In genomic region chr5:156819967-156820581, GRCh38 we compare ENCODE assay signal across 26 cellular contexts. TPM values are rescaled to one million over a fixed set of nuclear protein-coding genes. Genes with fewer than 3 reads are reported as not detected.
"Had no signal": no experiment of that assay in that cellular context is flagged by ENCODE, and none has a peak within 500 bp of the region (broad histone marks: within the 10 kb centered on the region; RNA-seq: fewer than 3 reads in every experiment).

No MANE protein-coding gene starts in this region.

- H3K4me1 ChIP-seq: breast epithelium, colonic mucosa, esophagus squamous epithelium, gastrocnemius medialis, heart left ventricle, right lobe of liver had no signal

- DNase-seq: activated B cell treated with CpG ODN at 0.5 μM for 24 hours; activated CD4-positive, alpha-beta T cell treated with anti-CD3 and anti-CD28 coated beads for 36 hours; activated CD4-positive, alpha-beta T cell treated with anti-CD3 and anti-CD28 coated beads, Interleukin-2, amount 50 U/mL, for 4 hours; activated CD8-positive, alpha-beta memory T cell treated with anti-CD3 and anti-CD28 coated beads for 24 hours; activated CD8-positive, alpha-beta memory T cell treated with anti-CD3 and anti-CD28 coated beads, Interleukin-2, amount 50 U/mL, for 4 hours; activated naive CD4-positive, alpha-beta T cell; activated T-cell treated with anti-CD3 and anti-CD28 coated beads, Interleukin-2, amount 50 U/mL, for 24 hours; colonic mucosa; esophagus squamous epithelium; gastrocnemius medialis; heart left ventricle; left colon; posterior cingulate gyrus; right lobe of liver; stimulated activated CD4-positive, alpha-beta T cell treated with anti-CD3 and anti-CD28 coated beads, Interleukin-1b, Interleukin-23, amount 100 ng/mL, for 48 hours; stimulated activated naive CD8-positive, alpha-beta T cell treated with anti-CD3 and anti-CD28 coated beads, Interleukin-15, amount 100 ng/mL, for 72 hours; T-helper 1 cell had no signal

- ATAC-seq: activated CD4-positive, alpha-beta T cell treated with anti-CD3 and anti-CD28 coated beads for 36 hours; activated T-helper 17 cell treated with anti-CD3 and anti-CD28 coated beads, Interleukin-2, amount 50 U/mL, for 72 hours; gastrocnemius medialis; heart left ventricle; left colon; right lobe of liver; stimulated activated effector memory CD8-positive, alpha-beta T cell treated with anti-CD3 and anti-CD28 coated beads, Interleukin-12 subunit alpha, Interleukin-12 subunit beta, amount 100 ng/mL, for 72 hours had no signal

- H3K27ac ChIP-seq: breast epithelium, colonic mucosa, esophagus squamous epithelium, gastrocnemius medialis, heart left ventricle, right lobe of liver, skin epidermis had no signal

- H3K9me3 ChIP-seq: breast epithelium, colonic mucosa, esophagus squamous epithelium, gastrocnemius medialis, heart left ventricle, right lobe of liver had no signal

- H3K36me3 ChIP-seq: breast epithelium, colonic mucosa, esophagus squamous epithelium, gastrocnemius medialis, heart left ventricle, right lobe of liver had no signal

- H3K27me3 ChIP-seq: breast epithelium, colonic mucosa, esophagus squamous epithelium, gastrocnemius medialis, heart left ventricle, right lobe of liver had no signal

- FAIRE-seq: keratinocyte, TTC549 had no signal

- H3K4me3 ChIP-seq: breast epithelium, colonic mucosa, esophagus squamous epithelium, gastrocnemius medialis, heart left ventricle, right lobe of liver, skin epidermis had no signal

RNA-seq across cellular contexts. Expression of gene PPP1R2B, which starts 30.0 kb away (rescaled TPM):
- total RNA-seq: breast epithelium, colonic mucosa, heart left ventricle, left colon, lower leg skin, neural crest cell, omental fat pad, right lobe of liver had no signal
- polyA plus RNA-seq: heart left ventricle had no signal
